In genomic region chr18:45456076-45457066, GRCh38 we compare ENCODE assay signal across 1 cellular context.
TF ChIP-seq lines count a peak whose summit lies in the region.

No MANE protein-coding gene starts in this region.

TF ChIP-seq in K562, 482 proteins besides CTCF, POLR2A, EP300 and RAD21:
- no peak for TF ChIP-seq ZNF766 (CRISPR knock-in tag; conservative IDR thresholded peaks at IDR 0.05)
- TF ChIP-seq SPI1 (IDR thresholded peaks at IDR 0.05; ENCODE audit: borderline replicate concordance, low read depth, low read length) = peak; percentile 60; the same call in 1 of the 2 replicates
